Comparison of ENCODE assay signal across 8 cellular contexts in genomic region chr11:131172011-131172410, GRCh38.
"Had no signal": no experiment of that assay in that cellular context is flagged by ENCODE, and none has a peak within 500 bp of the region (broad histone marks: within the 10 kb centered on the region; RNA-seq: fewer than 3 reads in every experiment).

No MANE protein-coding gene starts in this region.

- ATAC-seq: HCT116 had no signal

- H3K9ac ChIP-seq: GM23248 had no signal

- H3K4me3 ChIP-seq: GM23248, HAP-1 had no signal

- H3K27ac Mint-ChIP-seq: H9, HFFc6 had no signal

- H3K4me3 Mint-ChIP-seq: H9, HFFc6 had no signal

- H3K9me3 ChIP-seq: HAP-1 had no signal

- H3K9me3 Mint-ChIP-seq: HFFc6 had no signal

- DNase-seq: GM23248, GOT3, H7, H9, HCEC 1CT, HFFc6 had no signal

- H3K27ac ChIP-seq: GM23248 had no signal

- H3K4me1 ChIP-seq: HAP-1 had no signal

- H3K36me3 ChIP-seq: HAP-1 had no signal

- H2AFZ ChIP-seq: GM23248 had no signal
